ENCODE assay signal across 1 cellular context in the genomic region with DNA sequence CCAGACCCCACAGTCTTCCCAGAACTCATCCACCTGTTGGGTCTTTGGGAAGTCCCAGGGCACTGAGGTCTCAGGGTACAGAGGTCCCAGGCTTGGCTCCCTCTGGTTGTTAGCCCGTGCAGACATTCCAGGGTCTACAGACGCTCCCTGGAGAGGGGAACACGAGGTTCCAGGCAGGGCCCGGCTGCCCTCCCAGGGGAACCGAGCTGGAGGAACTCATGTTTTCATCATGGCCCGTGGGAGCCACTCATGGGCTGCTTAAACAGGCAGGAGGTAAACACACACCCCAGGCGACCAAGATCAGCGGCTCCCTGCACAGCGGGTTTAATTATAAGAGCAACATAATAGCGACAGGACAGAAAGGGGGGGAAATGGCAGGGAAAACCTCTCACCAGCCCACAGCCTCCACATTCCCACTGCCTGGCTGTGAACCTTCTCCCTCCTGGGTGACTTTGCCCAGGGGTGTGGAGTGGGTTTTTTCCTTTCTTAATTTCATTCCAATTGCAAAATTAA.
TF ChIP-seq lines count a peak whose summit lies in the region.

No MANE protein-coding gene starts in this region.

TF ChIP-seq in SK-N-SH, 30 proteins besides CTCF, POLR2A, EP300 and RAD21 (continued from another document):
- TF ChIP-seq, protein P1, sequence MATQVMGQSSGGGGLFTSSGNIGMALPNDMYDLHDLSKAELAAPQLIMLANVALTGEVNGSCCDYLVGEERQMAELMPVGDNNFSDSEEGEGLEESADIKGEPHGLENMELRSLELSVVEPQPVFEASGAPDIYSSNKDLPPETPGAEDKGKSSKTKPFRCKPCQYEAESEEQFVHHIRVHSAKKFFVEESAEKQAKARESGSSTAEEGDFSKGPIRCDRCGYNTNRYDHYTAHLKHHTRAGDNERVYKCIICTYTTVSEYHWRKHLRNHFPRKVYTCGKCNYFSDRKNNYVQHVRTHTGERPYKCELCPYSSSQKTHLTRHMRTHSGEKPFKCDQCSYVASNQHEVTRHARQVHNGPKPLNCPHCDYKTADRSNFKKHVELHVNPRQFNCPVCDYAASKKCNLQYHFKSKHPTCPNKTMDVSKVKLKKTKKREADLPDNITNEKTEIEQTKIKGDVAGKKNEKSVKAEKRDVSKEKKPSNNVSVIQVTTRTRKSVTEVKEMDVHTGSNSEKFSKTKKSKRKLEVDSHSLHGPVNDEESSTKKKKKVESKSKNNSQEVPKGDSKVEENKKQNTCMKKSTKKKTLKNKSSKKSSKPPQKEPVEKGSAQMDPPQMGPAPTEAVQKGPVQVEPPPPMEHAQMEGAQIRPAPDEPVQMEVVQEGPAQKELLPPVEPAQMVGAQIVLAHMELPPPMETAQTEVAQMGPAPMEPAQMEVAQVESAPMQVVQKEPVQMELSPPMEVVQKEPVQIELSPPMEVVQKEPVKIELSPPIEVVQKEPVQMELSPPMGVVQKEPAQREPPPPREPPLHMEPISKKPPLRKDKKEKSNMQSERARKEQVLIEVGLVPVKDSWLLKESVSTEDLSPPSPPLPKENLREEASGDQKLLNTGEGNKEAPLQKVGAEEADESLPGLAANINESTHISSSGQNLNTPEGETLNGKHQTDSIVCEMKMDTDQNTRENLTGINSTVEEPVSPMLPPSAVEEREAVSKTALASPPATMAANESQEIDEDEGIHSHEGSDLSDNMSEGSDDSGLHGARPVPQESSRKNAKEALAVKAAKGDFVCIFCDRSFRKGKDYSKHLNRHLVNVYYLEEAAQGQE (IDR thresholded peaks at IDR 0.05; ENCODE audit: low read depth, low read length), result no peak
- TF ChIP-seq, protein P2, sequence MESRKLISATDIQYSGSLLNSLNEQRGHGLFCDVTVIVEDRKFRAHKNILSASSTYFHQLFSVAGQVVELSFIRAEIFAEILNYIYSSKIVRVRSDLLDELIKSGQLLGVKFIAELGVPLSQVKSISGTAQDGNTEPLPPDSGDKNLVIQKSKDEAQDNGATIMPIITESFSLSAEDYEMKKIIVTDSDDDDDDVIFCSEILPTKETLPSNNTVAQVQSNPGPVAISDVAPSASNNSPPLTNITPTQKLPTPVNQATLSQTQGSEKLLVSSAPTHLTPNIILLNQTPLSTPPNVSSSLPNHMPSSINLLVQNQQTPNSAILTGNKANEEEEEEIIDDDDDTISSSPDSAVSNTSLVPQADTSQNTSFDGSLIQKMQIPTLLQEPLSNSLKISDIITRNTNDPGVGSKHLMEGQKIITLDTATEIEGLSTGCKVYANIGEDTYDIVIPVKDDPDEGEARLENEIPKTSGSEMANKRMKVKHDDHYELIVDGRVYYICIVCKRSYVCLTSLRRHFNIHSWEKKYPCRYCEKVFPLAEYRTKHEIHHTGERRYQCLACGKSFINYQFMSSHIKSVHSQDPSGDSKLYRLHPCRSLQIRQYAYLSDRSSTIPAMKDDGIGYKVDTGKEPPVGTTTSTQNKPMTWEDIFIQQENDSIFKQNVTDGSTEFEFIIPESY (IDR thresholded peaks at IDR 0.05; ENCODE audit: borderline replicate concordance, low read depth), result no peak
